1 cellular context compared by ENCODE assay signal in the genomic region with DNA sequence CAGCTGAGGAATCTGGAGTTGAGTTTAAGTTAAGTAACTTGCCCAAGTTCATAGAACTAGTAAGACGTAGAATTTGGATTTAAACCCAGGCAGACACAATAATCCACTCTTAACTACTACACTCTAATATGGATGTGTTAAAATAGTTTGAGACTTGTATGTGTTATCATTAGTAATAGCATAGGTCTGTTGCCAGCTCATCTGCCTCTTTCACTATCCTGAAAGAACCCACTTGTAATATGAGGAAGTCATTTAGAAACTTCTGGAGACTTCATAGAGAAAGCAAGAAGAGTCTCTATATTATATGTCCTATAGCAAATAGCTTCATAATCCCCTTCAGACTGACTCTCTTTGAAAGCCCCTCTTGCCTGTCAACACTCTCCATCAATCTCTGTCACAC.
A peak's percentile ranks its signal among the peaks of the same experiment; 100 is the strongest.
TF ChIP-seq lines count a peak whose summit lies in the region.

No MANE protein-coding gene starts in this region.

TF ChIP-seq in GM12878, 131 proteins besides CTCF, POLR2A, EP300 and RAD21:
- TF ChIP-seq NFIC (IDR thresholded peaks at IDR 0.05; ENCODE audit: low read depth, low read length): no peak
- no peak for TF ChIP-seq MYC (IDR thresholded peaks at IDR 0.05; ENCODE audit: insufficient read depth, insufficient read length, insufficient replicate concordance, low read length, severe bottlenecking)
- no peak for TF ChIP-seq TBL1XR1 (IDR thresholded peaks at IDR 0.05; ENCODE audit: low read depth, low read length)
- TF ChIP-seq PKNOX1 (IDR thresholded peaks at IDR 0.05): peak; percentile 60; the same call in 1 of the 2 replicates
